ENCODE assay signal across 1 cellular context in genomic region chr1:174469687-174470086, GRCh38.
TF ChIP-seq lines count a peak whose summit lies in the region.

No MANE protein-coding gene starts in this region.

TF ChIP-seq in K562, 482 proteins besides CTCF, POLR2A, EP300 and RAD21 (continued from another document):
- TF ChIP-seq TCF15 (CRISPR knock-in tag; IDR thresholded peaks at IDR 0.05): no peak
